In the genomic region with DNA sequence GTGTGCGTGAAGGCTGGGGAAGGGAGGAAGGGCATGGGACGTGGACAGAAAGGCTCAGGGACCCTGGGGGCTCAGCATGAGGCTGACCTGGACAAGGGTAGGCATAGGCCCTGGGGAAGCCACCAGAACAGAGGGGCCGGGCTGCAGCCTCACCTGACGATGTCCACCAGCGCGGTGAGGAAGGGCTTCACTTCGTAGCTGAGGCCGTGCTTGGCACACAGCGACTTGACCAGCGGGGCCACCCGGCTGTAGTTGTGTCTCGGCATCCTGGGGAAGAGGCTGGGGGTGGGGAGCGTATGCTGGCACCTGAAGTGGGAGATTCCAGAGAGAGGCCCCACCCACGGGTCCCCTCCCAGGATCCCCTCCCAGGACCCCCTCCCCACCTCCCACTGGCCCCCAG, we compare ENCODE assay signal across 26 cellular contexts. TPM values are rescaled to one million over a fixed set of nuclear protein-coding genes. Genes with fewer than 3 reads are reported as not detected.
"Had no signal": no experiment of that assay in that cellular context is flagged by ENCODE, and none has a peak within 500 bp of the region (broad histone marks: within the 10 kb centered on the region; RNA-seq: fewer than 3 reads in every experiment).

No MANE protein-coding gene starts in this region.

- ATAC-seq: left lobe of liver; natural killer cell; pancreas; right lobe of liver; stimulated activated effector memory CD8-positive, alpha-beta T cell treated with anti-CD3 and anti-CD28 coated beads, Interleukin-12 subunit alpha, Interleukin-12 subunit beta, amount 100 ng/mL, for 72 hours had no signal

- H3K4me2 ChIP-seq: smooth muscle cell had no signal

- H3K4me1 ChIP-seq: pancreas, right lobe of liver had no signal

- H3K9me3 Mint-ChIP-seq: immature natural killer cell; natural killer cell; stimulated activated effector memory CD8-positive, alpha-beta T cell treated with anti-CD3 and anti-CD28 coated beads, Interleukin-12 subunit alpha, Interleukin-12 subunit beta, amount 100 ng/mL, for 72 hours; type B pancreatic cell had no signal

- H3K27ac Mint-ChIP-seq: immature natural killer cell; natural killer cell; stimulated activated effector memory CD8-positive, alpha-beta T cell treated with anti-CD3 and anti-CD28 coated beads, Interleukin-12 subunit alpha, Interleukin-12 subunit beta, amount 100 ng/mL, for 72 hours; type B pancreatic cell had no signal

- H3K4me3 ChIP-seq: dorsolateral prefrontal cortex, pancreas, right lobe of liver, smooth muscle cell, stomach, testis, tibial artery had no signal

- H3K27me3 ChIP-seq: dorsolateral prefrontal cortex, pancreas, right lobe of liver, testis, tibial artery had no signal

- DNase-seq: dorsolateral prefrontal cortex; effector CD4-positive, alpha-beta T cell; hypothalamus; immature natural killer cell; mesendoderm; midbrain; natural killer cell; retina; right lobe of liver; stimulated activated CD4-positive, alpha-beta T cell treated with anti-CD3 and anti-CD28 coated beads, Interleukin-12 subunit alpha, Interleukin-12 subunit beta, amount 100 ng/mL, for 4 hours; stimulated activated CD4-positive, alpha-beta T cell treated with anti-CD3 and anti-CD28 coated beads, Interleukin-1b, Interleukin-23, amount 100 ng/mL, for 48 hours; stimulated activated CD4-positive, alpha-beta T cell treated with anti-CD3 and anti-CD28 coated beads, Interleukin-4, amount 100 ng/mL, for 24 hours; stimulated activated naive CD4-positive, alpha-beta T cell treated with Interleukin-2 at 50 U/mL for 16 hours; stomach; substantia nigra; testis; tibial artery had no signal

- H3K36me3 ChIP-seq: neutrophil, pancreas, right lobe of liver had no signal

- FAIRE-seq: colon, frontal cortex, keratinocyte, pancreas had no signal

- H3K27ac ChIP-seq: dorsolateral prefrontal cortex, neutrophil, pancreas, right lobe of liver, stomach, testis had no signal

- H3K9me3 ChIP-seq: neutrophil, pancreas, right lobe of liver, stomach, testis, tibial artery had no signal

- H3K4me3 Mint-ChIP-seq: immature natural killer cell; natural killer cell; stimulated activated effector memory CD8-positive, alpha-beta T cell treated with anti-CD3 and anti-CD28 coated beads, Interleukin-12 subunit alpha, Interleukin-12 subunit beta, amount 100 ng/mL, for 72 hours; type B pancreatic cell had no signal

- H3K36me3 Mint-ChIP-seq: immature natural killer cell, natural killer cell, type B pancreatic cell had no signal

RNA-seq across cellular contexts. Expression of a gene that starts 41.7 kb away (rescaled TPM):
- total RNA-seq: natural killer cell had no signal
- polyA plus RNA-seq: immature natural killer cell had no signal
